9 cellular contexts compared by ENCODE assay signal in genomic region chr1:21317035-21317689, GRCh38. TPM values are rescaled to one million over a fixed set of nuclear protein-coding genes. Genes with fewer than 3 reads are reported as not detected.
DNase-seq lines count a peak whose midpoint lies in the region; TF ChIP-seq lines count a peak whose summit lies in the region.
"Had no signal": no experiment of that assay in that cellular context is flagged by ENCODE, and none has a peak within 500 bp of the region (broad histone marks: within the 10 kb centered on the region; RNA-seq: fewer than 3 reads in every experiment).

No MANE protein-coding gene starts in this region.

- H3K4me1 Mint-ChIP-seq in activated T-helper 2 cell treated with anti-CD3 and anti-CD28 coated beads, Interferon-gamma antibody, Interleukin-2, Interleukin-4, amounts not matched to agents 10 μg/mL and 5 μg/mL and 100 μg/mL, durations not matched to agents 14 hours and 24 hours and 36 hours (ENCODE audit: low read depth), result peaks cover 8% of the 10 kb centered on the region

- H3K4me3 ChIP-seq in lower leg skin (ENCODE audit: low read depth, poor library complexity, severe bottlenecking) (no peak overlapping the region), spleen (no peak overlapping the region)

- H3K9me3 Mint-ChIP-seq in activated T-helper 2 cell treated with anti-CD3 and anti-CD28 coated beads, Interferon-gamma antibody, Interleukin-2, Interleukin-4, amounts not matched to agents 10 μg/mL and 5 μg/mL and 100 μg/mL, durations not matched to agents 14 hours and 24 hours and 36 hours, result no peaks in the 10 kb centered on the region

- H3K4me3 Mint-ChIP-seq in activated T-helper 2 cell treated with anti-CD3 and anti-CD28 coated beads, Interferon-gamma antibody, Interleukin-2, Interleukin-4, amounts not matched to agents 10 μg/mL and 5 μg/mL and 100 μg/mL, durations not matched to agents 14 hours and 24 hours and 36 hours (ENCODE audit: low read depth), result no peak overlapping the region

- TF ChIP-seq CTCF in lower leg skin (IDR thresholded peaks at IDR 0.05), result no peak
- TF ChIP-seq CTCF in spleen (IDR thresholded peaks at IDR 0.05 in 8 of 11, conservative IDR thresholded peaks at IDR 0.05 in 3 of 11), result no peak
- TF ChIP-seq CTCF in GM20000 (IDR thresholded peaks at IDR 0.05; ENCODE audit: extremely low read depth, missing control alignments), result no peak

- H3K27me3 Mint-ChIP-seq in activated T-helper 2 cell treated with anti-CD3 and anti-CD28 coated beads, Interferon-gamma antibody, Interleukin-2, Interleukin-4, amounts not matched to agents 10 μg/mL and 5 μg/mL and 100 μg/mL, durations not matched to agents 14 hours and 24 hours and 36 hours (ENCODE audit: low read depth), result no peaks in the 10 kb centered on the region

- H3K9me3 ChIP-seq in spleen, result no peaks in the 10 kb centered on the region

- peak; percentile 79 for DNase-seq in GM04504 (ENCODE audit: low read depth)
- peak; percentile 87 to 98 for DNase-seq in lower leg skin (ENCODE audit: low spot score in 2 of 2)
- no peak for DNase-seq in spleen
- DNase-seq in NK-92 treated with Interleukin-12 subunit alpha and Interleukin-12 subunit beta, amount 100 ng/mL, for 24 hours (lab: John Stamatoyannopoulos, UW), result no peak
- no peak for DNase-seq in DMS79 treated with DMSO at 0.1 percent for 48 hours (lab: John Stamatoyannopoulos, UW)
- no peak for DNase-seq in GM20000 (ENCODE audit: low spot score)
- DNase-seq in activated T-helper 2 cell treated with anti-CD3 and anti-CD28 coated beads, Interferon-gamma antibody, Interleukin-2, Interleukin-4, amounts not matched to agents 10 μg/mL and 5 μg/mL and 100 μg/mL, durations not matched to agents 14 hours and 24 hours and 36 hours (ENCODE audit: low spot score), result no peak
- DNase-seq: GF-D8 had no signal

- H3K4me1 ChIP-seq in spleen, result peaks cover 0 to 89% (median 45%) of the 10 kb centered on the region in 6 donors

- WGBS in lower leg skin, 2 donors, result 63 to 66% methylated on average over 16 of the region's 16 CpGs
- WGBS in spleen, 5 donors, result 51 to 72% (median 60%) methylated on average over 11 to 16 of the region's 16 CpGs

- no peak overlapping the region for H3K27ac Mint-ChIP-seq in activated T-helper 2 cell treated with anti-CD3 and anti-CD28 coated beads, Interferon-gamma antibody, Interleukin-2, Interleukin-4, amounts not matched to agents 10 μg/mL and 5 μg/mL and 100 μg/mL, durations not matched to agents 14 hours and 24 hours and 36 hours

- intact Hi-C loops in lower leg skin (cut with DNase I; ENCODE audit: low total_unique reads), result no loop called here
- intact Hi-C loops in spleen (cut with DNase I; ENCODE audit: low total_unique reads), result no loop called here
- intact Hi-C loops in activated T-helper 2 cell treated with anti-CD3 and anti-CD28 coated beads, Interferon-gamma antibody, Interleukin-2, Interleukin-4, amounts not matched to agents 10 μg/mL and 5 μg/mL and 100 μg/mL, durations not matched to agents 14 hours and 24 hours and 36 hours (cut with micrococcal nuclease), result no loop called here

- H3K27ac ChIP-seq in cingulate gyrus (ENCODE audit: low read depth, low read length), result peak overlapping the region; percentile 83
- peak overlapping the region in 7 of 8 donors; percentile 66 to 81 (median 74) for H3K27ac ChIP-seq in spleen

- TF ChIP-seq POLR2A in lower leg skin (IDR thresholded peaks at IDR 0.05) (no peak), spleen (IDR thresholded peaks at IDR 0.05) (no peak)

- peaks cover 17% of the 10 kb centered on the region for H3K36me3 Mint-ChIP-seq in activated T-helper 2 cell treated with anti-CD3 and anti-CD28 coated beads, Interferon-gamma antibody, Interleukin-2, Interleukin-4, amounts not matched to agents 10 μg/mL and 5 μg/mL and 100 μg/mL, durations not matched to agents 14 hours and 24 hours and 36 hours (ENCODE audit: low read depth)

- H3K27me3 ChIP-seq in spleen (replicated peaks in 1 of 7), result no peaks in the 10 kb centered on the region

- peaks cover 0 to 18% (median 0%) of the 10 kb centered on the region in 6 donors for H3K36me3 ChIP-seq in spleen

RNA-seq across cellular contexts. Expression of gene ECE1, which starts 26.9 kb away (rescaled TPM):
- total RNA-seq in lower leg skin (10 to 100 TPM; 37.1 to 68.9 (median 48.3) TPM), spleen (100 to 1,000 TPM in 5 of 7 donors, 10 to 100 TPM in 2; 95.3 to 142 (median 124) TPM)
- 10 to 100 TPM; 17.2 to 44.4 (median 24.1) TPM for polyA plus RNA-seq in spleen
- total RNA-seq in activated T-helper 2 cell treated with anti-CD3 and anti-CD28 coated beads, Interferon-gamma antibody, Interleukin-2, Interleukin-4, amounts not matched to agents 10 μg/mL and 5 μg/mL and 100 μg/mL, durations not matched to agents 14 hours and 24 hours and 36 hours, result 94.1 and 97.0 TPM in 2 replicates

Comparison
In these comparisons a context has a peak if more than half of its experiments do, and no peak if none do; other contexts are left out.
1. DNase-seq: peak in GM04504 (single experiment) and lower leg skin (2 of 2); none in spleen (single experiment), NK-92 treated with Interleukin-12 subunit alpha and Interleukin-12 subunit beta, amount 100 ng/mL, for 24 hours (single experiment), DMS79 treated with DMSO at 0.1 percent for 48 hours (single experiment), GM20000 (single experiment) and activated T-helper 2 cell treated with anti-CD3 and anti-CD28 coated beads, Interferon-gamma antibody, Interleukin-2, Interleukin-4, amounts not matched to agents 10 μg/mL and 5 μg/mL and 100 μg/mL, durations not matched to agents 14 hours and 24 hours and 36 hours (single experiment).